11 cellular contexts compared by ENCODE assay signal in genomic region chr16:66269631-66270332, GRCh38.
DNase-seq lines count a peak whose midpoint lies in the region; ATAC-seq, FAIRE-seq and TF ChIP-seq lines count a peak whose summit lies in the region.
"Had no signal": no experiment of that assay in that cellular context is flagged by ENCODE, and none has a peak within 500 bp of the region (broad histone marks: within the 10 kb centered on the region; RNA-seq: fewer than 3 reads in every experiment).

No MANE protein-coding gene starts in this region.

- no peak for DNase-seq in A549 (ENCODE audit: low read depth in 1 of 2, low spot score in 1 of 2)
- DNase-seq in epithelial cell of proximal tubule (ENCODE audit: low read depth), result no peak
- DNase-seq in neural progenitor cell (ENCODE audit: low spot score), result no peak
- no peak for DNase-seq in DMS 273 (lab: John Stamatoyannopoulos, UW; ENCODE audit: unreplicated experiment)
- no peak for DNase-seq in erythroblast (lab: John Stamatoyannopoulos, UW)
- no peak for DNase-seq in thyroid gland
- DNase-seq in stimulated activated naive B cell treated with anti-CD40 and anti-IgM and Interleukin-4, amounts not matched to agents 10 μg/mL and 1 μg/mL and 100 μg/mL, for 72 hours, result no peak
- DNase-seq: NK-92 treated with Interleukin-12 subunit alpha and Interleukin-12 subunit beta, amount 100 ng/mL, for 24 hours had no signal

- H3K4me3 ChIP-seq in A549 (0 out of 3 replicates have a peak overlapping the region, but pooled peaks have one; percentile 24), KMS-11 (IDR thresholded peaks at IDR 0.05; ENCODE audit: insufficient read depth, low read depth, low read length) (no peak overlapping the region), epithelial cell of proximal tubule (ENCODE audit: low read depth, low read length) (peak overlapping the region; percentile 20), neural progenitor cell (no peak overlapping the region), thyroid gland (replicated peaks in 1 of 3) (no peak overlapping the region)

- TF ChIP-seq CTCF in A549 (IDR thresholded peaks at IDR 0.05), result no peak
- TF ChIP-seq CTCF in KMS-11 (conservative IDR thresholded peaks at IDR 0.05; ENCODE audit: low read depth, low read length), result no peak
- no peak for TF ChIP-seq CTCF in epithelial cell of proximal tubule (conservative IDR thresholded peaks at IDR 0.05; ENCODE audit: low read depth, low read length)
- TF ChIP-seq CTCF in neural progenitor cell (IDR thresholded peaks at IDR 0.05), result no peak
- no peak for TF ChIP-seq CTCF in thyroid gland (IDR thresholded peaks at IDR 0.05)

- no peak for TF ChIP-seq EP300 in A549 (IDR thresholded peaks at IDR 0.05)

- H3K9ac ChIP-seq in KMS-11, result peak overlapping the region; percentile 43; the same call in 1 of the 2 replicates
- H3K9ac ChIP-seq in neural progenitor cell, result no peak overlapping the region

- H3K4me1 Mint-ChIP-seq in neural progenitor cell, result peaks cover 43% of the 10 kb centered on the region
- H3K4me1 Mint-ChIP-seq in stimulated activated naive B cell treated with anti-CD40 and anti-IgM and Interleukin-4, amounts not matched to agents 10 μg/mL and 1 μg/mL and 100 μg/mL, for 72 hours, result peaks cover 2 to 17% of the 10 kb centered on the region in 2 donors

- TF ChIP-seq POLR2A in A549 (IDR thresholded peaks at IDR 0.05; ENCODE audit: low read length) (no peak), erythroblast (IDR thresholded peaks at IDR 0.05; ENCODE audit: low read length) (no peak), thyroid gland (IDR thresholded peaks at IDR 0.05) (no peak)

- no peaks in the 10 kb centered on the region for H3K9me3 Mint-ChIP-seq in neural progenitor cell
- H3K9me3 Mint-ChIP-seq in stimulated activated naive B cell treated with anti-CD40 and anti-IgM and Interleukin-4, amounts not matched to agents 10 μg/mL and 1 μg/mL and 100 μg/mL, for 72 hours, result peaks cover 2 to 4% of the 10 kb centered on the region in 2 donors
- H3K9me3 Mint-ChIP-seq: activated B cell treated with CpG ODN at 0.5 μM for 24 hours; activated naive CD8-positive, alpha-beta T cell treated with anti-CD3 and anti-CD28 coated beads, Interleukin-2, amount 10 ng/mL, durations not matched to agents 7 days and 5 days had no signal

- H3K27ac ChIP-seq in A549 (peak overlapping the region; percentile 37 to 69; a peak in 4 of 6 replicates), KMS-11 (no peak overlapping the region), neural progenitor cell (no peak overlapping the region), thyroid gland (peak overlapping the region in 1 of 3 donors; percentile 12)

- H3K79me2 ChIP-seq in KMS-11 (ENCODE audit: insufficient read depth, low read depth) (no peaks in the 10 kb centered on the region), neural progenitor cell (ENCODE audit: low read depth) (no peaks in the 10 kb centered on the region)

- H2AFZ ChIP-seq in KMS-11 (ENCODE audit: low read depth) (peak overlapping the region; percentile 55; the same call in 1 of the 2 replicates), neural progenitor cell (replicated peaks) (peak overlapping the region; percentile 70)

- no peak overlapping the region for H3K4me3 Mint-ChIP-seq in neural progenitor cell
- no peak overlapping the region for H3K4me3 Mint-ChIP-seq in stimulated activated naive B cell treated with anti-CD40 and anti-IgM and Interleukin-4, amounts not matched to agents 10 μg/mL and 1 μg/mL and 100 μg/mL, for 72 hours
- H3K4me3 Mint-ChIP-seq: activated B cell treated with CpG ODN at 0.5 μM for 24 hours; activated naive CD8-positive, alpha-beta T cell treated with anti-CD3 and anti-CD28 coated beads, Interleukin-2, amount 10 ng/mL, durations not matched to agents 7 days and 5 days had no signal

- no peak for TF ChIP-seq RAD21 in A549 (conservative IDR thresholded peaks at IDR 0.05 in 1 of 2, IDR thresholded peaks at IDR 0.05 in 1 of 2)

- WGBS in A549 (ENCODE audit: missing lambda C conversion rate), result 63% methylated on average over 13 of the region's 14 CpGs
- WGBS in thyroid gland, 2 donors, result 56 to 57% methylated on average over 14 of the region's 14 CpGs

- no peaks in the 10 kb centered on the region for H3K36me3 Mint-ChIP-seq in neural progenitor cell
- H3K36me3 Mint-ChIP-seq in stimulated activated naive B cell treated with anti-CD40 and anti-IgM and Interleukin-4, amounts not matched to agents 10 μg/mL and 1 μg/mL and 100 μg/mL, for 72 hours, result no peaks in the 10 kb centered on the region
- H3K36me3 Mint-ChIP-seq: activated naive CD8-positive, alpha-beta T cell treated with anti-CD3 and anti-CD28 coated beads, Interleukin-2, amount 10 ng/mL, durations not matched to agents 7 days and 5 days had no signal

- H4K20me1 ChIP-seq in KMS-11 (ENCODE audit: insufficient read depth) (no peaks in the 10 kb centered on the region), neural progenitor cell (ENCODE audit: low read depth) (no peaks in the 10 kb centered on the region)

- no peaks in the 10 kb centered on the region for H3K9me3 ChIP-seq in A549
- no peaks in the 10 kb centered on the region for H3K9me3 ChIP-seq in neural progenitor cell (ENCODE audit: low read depth)
- no peaks in the 10 kb centered on the region for H3K9me3 ChIP-seq in thyroid gland

- H3K4me2 ChIP-seq in A549, result peak overlapping the region; percentile 86
- peak overlapping the region; percentile 37 for H3K4me2 ChIP-seq in KMS-11
- H3K4me2 ChIP-seq in neural progenitor cell, result peak overlapping the region; percentile 39

- POLR2A ChIA-PET in A549 (lab: Yijun Ruan, JAX), result no interaction called here

- H3K36me3 ChIP-seq in KMS-11 (ENCODE audit: insufficient read depth), result no peaks in the 10 kb centered on the region
- no peaks in the 10 kb centered on the region for H3K36me3 ChIP-seq in neural progenitor cell
- no peaks in the 10 kb centered on the region for H3K36me3 ChIP-seq in thyroid gland

- no peak for FAIRE-seq in A549 (lab: Jason Lieb, UNC)

- peaks cover 23% of the 10 kb centered on the region for H3K27me3 Mint-ChIP-seq in neural progenitor cell (ENCODE audit: insufficient read depth, low read depth)
- peaks cover 57 to 65% of the 10 kb centered on the region in 2 donors for H3K27me3 Mint-ChIP-seq in stimulated activated naive B cell treated with anti-CD40 and anti-IgM and Interleukin-4, amounts not matched to agents 10 μg/mL and 1 μg/mL and 100 μg/mL, for 72 hours

- CTCF ChIA-PET in A549 (lab: Yijun Ruan, JAX), result interaction anchor here (0.6 to 4.0 kb wide), 7 partner anchors 8 to 277 kb away, joined by 3 to 14 read pairs (median 4); no protein-coding TSS in a partner anchor

- no peak overlapping the region for H3K27ac Mint-ChIP-seq in neural progenitor cell
- H3K27ac Mint-ChIP-seq in stimulated activated naive B cell treated with anti-CD40 and anti-IgM and Interleukin-4, amounts not matched to agents 10 μg/mL and 1 μg/mL and 100 μg/mL, for 72 hours, result no peak overlapping the region
- H3K27ac Mint-ChIP-seq: activated B cell treated with CpG ODN at 0.5 μM for 24 hours; activated naive CD8-positive, alpha-beta T cell treated with anti-CD3 and anti-CD28 coated beads, Interleukin-2, amount 10 ng/mL, durations not matched to agents 7 days and 5 days had no signal

- H3K27me3 ChIP-seq in KMS-11 (ENCODE audit: insufficient read depth, low read depth) (no peaks in the 10 kb centered on the region), neural progenitor cell (peaks cover 17% of the 10 kb centered on the region), thyroid gland (no peaks in the 10 kb centered on the region)

- ATAC-seq in A549, result no peak
- ATAC-seq in stimulated activated naive B cell treated with anti-CD40 and anti-IgM and Interleukin-4, amounts not matched to agents 10 μg/mL and 1 μg/mL and 100 μg/mL, for 72 hours (replicated peaks), result no peak

- H3K4me1 ChIP-seq in A549 (0 out of 3 replicates have a peak, but pooled peaks cover 2% of the 10 kb centered on the region), KMS-11 (ENCODE audit: low read depth, poor library complexity, severe bottlenecking) (no peaks in the 10 kb centered on the region), neural progenitor cell (peaks cover 5% of the 10 kb centered on the region), thyroid gland (peaks cover 3 to 13% of the 10 kb centered on the region in 2 donors)

- intact Hi-C loops in thyroid gland (cut with DNase I), result no loop called here

- H3F3A ChIP-seq in neural progenitor cell (ENCODE audit: low read depth), result no peaks in the 10 kb centered on the region

TF ChIP-seq in A549, 52 proteins besides CTCF, POLR2A, EP300 and RAD21 (continues in another document):
- TF ChIP-seq HOXB5 (CRISPR knock-in tag; IDR thresholded peaks at IDR 0.05) (no peak), NPAS2 (CRISPR knock-in tag; IDR thresholded peaks at IDR 0.05; ENCODE audit: borderline replicate concordance) (no peak), NFE2L2 (conservative IDR thresholded peaks at IDR 0.05; ENCODE audit: low read length) (no peak), E2F6 (IDR thresholded peaks at IDR 0.05; ENCODE audit: borderline replicate concordance, low read depth) (no peak), POLR2AphosphoS2 (conservative IDR thresholded peaks at IDR 0.05; ENCODE audit: low read length) (no peak)

Comparison
In these comparisons a context has a peak if more than half of its experiments do, and no peak if none do; other contexts are left out.
1. H3K27ac ChIP-seq: peak in A549 (2 of 2); none in KMS-11 (single experiment) and neural progenitor cell (single experiment).
2. H3K4me3 ChIP-seq: peak in A549 (single experiment) and epithelial cell of proximal tubule (single experiment); none in KMS-11 (single experiment), neural progenitor cell (single experiment) and thyroid gland (0 of 3).
3. Peak in every context shown above with its lines, with median percentiles within 50 percentile points of each other: H3K4me2 ChIP-seq.